16 cellular contexts compared by ENCODE assay signal in genomic region chr10:33047655-33048054, GRCh38.
A peak's percentile ranks its signal among the peaks of the same experiment; 100 is the strongest.
DNase-seq lines count a peak whose midpoint lies in the region; ATAC-seq and TF ChIP-seq lines count a peak whose summit lies in the region.
"Had no signal": no experiment of that assay in that cellular context is flagged by ENCODE, and none has a peak within 500 bp of the region (broad histone marks: within the 10 kb centered on the region; RNA-seq: fewer than 3 reads in every experiment).

No MANE protein-coding gene starts in this region.

- no peak for TF ChIP-seq POLR2A in esophagus squamous epithelium (IDR thresholded peaks at IDR 0.05)

- H3K4me3 ChIP-seq in CD4-positive, alpha-beta memory T cell (ENCODE audit: low read length in 2 of 2), result no peak overlapping the region
- H3K4me3 ChIP-seq in RWPE2 (ENCODE audit: severe bottlenecking) (no peak overlapping the region), fibroblast of mammary gland (ENCODE audit: control insufficient read depth, low read depth, low read length) (no peak overlapping the region), osteoblast (ENCODE audit: insufficient read depth, low read length) (no peak overlapping the region), esophagus squamous epithelium (no peak overlapping the region)

- DNase-seq in CD4-positive, alpha-beta memory T cell, result no peak
- no peak for DNase-seq in RWPE2 (ENCODE audit: low spot score)
- DNase-seq in fibroblast of mammary gland (ENCODE audit: low read depth), result peak; percentile 10
- DNase-seq in osteoblast (ENCODE audit: insufficient read length, low spot score, missing footprints), result no peak
- no peak for DNase-seq in mucosa of gallbladder (ENCODE audit: low spot score)
- no peak for DNase-seq in stimulated activated CD4-positive, alpha-beta T cell treated with anti-CD3 and anti-CD28 coated beads, Interleukin-15, amount 100 ng/mL, for 24 hours
- DNase-seq in esophagus squamous epithelium (lab: John Stamatoyannopoulos, UW), result no peak
- DNase-seq: CD8-positive, alpha-beta T cell; DMS79; KBM-7; NCI-H1436; NCI-H2029; NCI-H748 treated with DMSO at 0.1 percent for 48 hours; SW 1271 had no signal

- ATAC-seq in RWPE2 (ENCODE audit: low read depth), result no peak; the same call in 2 of the 3 replicates
- ATAC-seq in HG02981 (IDR thresholded peaks at IDR 0.05; ENCODE audit: unreplicated experiment), result no peak
- ATAC-seq: CD8-positive, alpha-beta T cell; HCT116 had no signal

- no peak overlapping the region for H3K4me2 ChIP-seq in osteoblast (ENCODE audit: insufficient read depth, low read length)

- peaks cover 0 to 2% of the 10 kb centered on the region in 2 donors for H3K36me3 Mint-ChIP-seq in CD4-positive, alpha-beta memory T cell
- H3K36me3 Mint-ChIP-seq: CD8-positive, alpha-beta T cell had no signal

- peak; percentile 14 for TF ChIP-seq CTCF in RWPE2 (IDR thresholded peaks at IDR 0.05; ENCODE audit: poor library complexity, severe bottlenecking)
- TF ChIP-seq CTCF in fibroblast of mammary gland (conservative IDR thresholded peaks at IDR 0.05; ENCODE audit: control insufficient read depth, insufficient read depth, low read depth, low read length), result no peak
- TF ChIP-seq CTCF in osteoblast (IDR thresholded peaks at IDR 0.05; ENCODE audit: extremely low read depth, low read depth, low read length), result peak; percentile 21
- TF ChIP-seq CTCF in esophagus squamous epithelium (IDR thresholded peaks at IDR 0.05), result no peak

- 90 to 100% methylated on average over 1 of the region's 1 CpG for WGBS in esophagus squamous epithelium, 2 donors

- CTCF ChIA-PET in CD4-positive, alpha-beta memory T cell (lab: Charles Lee; ENCODE audit: partially characterized antibody), result interaction anchor here (0.8 to 2.0 kb wide), 4 partner anchors 38 to 146 kb away, joined by 3 to 9 read pairs (median 4); no protein-coding TSS in a partner anchor

- H3K9me3 ChIP-seq in CD4-positive, alpha-beta memory T cell (ENCODE audit: control insufficient read depth in 1 of 2, low read length in 2 of 2), result no peaks in the 10 kb centered on the region
- H3K9me3 ChIP-seq in RWPE2 (ENCODE audit: severe bottlenecking), result no peaks in the 10 kb centered on the region
- no peaks in the 10 kb centered on the region for H3K9me3 ChIP-seq in osteoblast (ENCODE audit: low read depth, low read length)
- H3K9me3 ChIP-seq in esophagus squamous epithelium, result no peaks in the 10 kb centered on the region

- H3K36me3 ChIP-seq in CD4-positive, alpha-beta memory T cell (ENCODE audit: insufficient read depth, low read length), result no peaks in the 10 kb centered on the region
- H3K36me3 ChIP-seq in RWPE2 (ENCODE audit: low read depth), result no peaks in the 10 kb centered on the region
- H3K36me3 ChIP-seq in osteoblast (ENCODE audit: insufficient read depth, low read length), result no peaks in the 10 kb centered on the region
- H3K36me3 ChIP-seq in esophagus squamous epithelium, result no peaks in the 10 kb centered on the region

- peaks cover 23 to 67% (median 37%) of the 10 kb centered on the region in 4 donors for H3K4me1 Mint-ChIP-seq in CD4-positive, alpha-beta memory T cell

- no peak overlapping the region for H2AFZ ChIP-seq in osteoblast (ENCODE audit: low read length)

- no peaks in the 10 kb centered on the region for H3K27me3 Mint-ChIP-seq in CD4-positive, alpha-beta memory T cell

- H3K27ac ChIP-seq in CD4-positive, alpha-beta memory T cell (ENCODE audit: low read depth, low read length), result no peak overlapping the region
- H3K27ac ChIP-seq in RWPE2 (ENCODE audit: poor library complexity, severe bottlenecking), result no peak overlapping the region
- H3K27ac ChIP-seq in osteoblast (ENCODE audit: low read depth, low read length), result no peak overlapping the region
- no peak overlapping the region for H3K27ac ChIP-seq in esophagus squamous epithelium

- intact Hi-C loops in CD4-positive, alpha-beta memory T cell (cut with micrococcal nuclease), result no loop called here
- intact Hi-C loops in esophagus squamous epithelium (cut with DNase I), result no loop called here

- no peak overlapping the region for H3K4me3 Mint-ChIP-seq in CD4-positive, alpha-beta memory T cell
- H3K4me3 Mint-ChIP-seq: CD8-positive, alpha-beta T cell had no signal

- peaks cover 4% of the 10 kb centered on the region for H3K4me1 ChIP-seq in CD4-positive, alpha-beta memory T cell (ENCODE audit: insufficient read depth, low read length)
- H3K4me1 ChIP-seq in RWPE2 (ENCODE audit: insufficient read depth, poor library complexity, severe bottlenecking), result no peaks in the 10 kb centered on the region
- no peaks in the 10 kb centered on the region for H3K4me1 ChIP-seq in osteoblast (ENCODE audit: insufficient read depth, low read length)
- no peaks in the 10 kb centered on the region for H3K4me1 ChIP-seq in esophagus squamous epithelium

- no peaks in the 10 kb centered on the region for H3K79me2 ChIP-seq in osteoblast (ENCODE audit: insufficient read depth, low read length)

- H4K20me1 ChIP-seq in osteoblast (ENCODE audit: insufficient read depth, low read length), result no peaks in the 10 kb centered on the region

- H3K27ac Mint-ChIP-seq in CD4-positive, alpha-beta memory T cell, result peak overlapping the region in 4 of 7 donors; percentile 52 to 88 (median 75)
- H3K27ac Mint-ChIP-seq: CD8-positive, alpha-beta T cell had no signal

- H3K27me3 ChIP-seq in CD4-positive, alpha-beta memory T cell (ENCODE audit: insufficient read depth, low read length), result no peaks in the 10 kb centered on the region
- no peaks in the 10 kb centered on the region for H3K27me3 ChIP-seq in RWPE2 (ENCODE audit: insufficient read depth, poor library complexity, severe bottlenecking)
- H3K27me3 ChIP-seq in osteoblast (ENCODE audit: insufficient read depth, low read length), result no peaks in the 10 kb centered on the region
- no peaks in the 10 kb centered on the region for H3K27me3 ChIP-seq in esophagus squamous epithelium

- H3K9me3 Mint-ChIP-seq in CD4-positive, alpha-beta memory T cell, result peaks cover 0 to 7% (median 0%) of the 10 kb centered on the region in 8 donors
- H3K9me3 Mint-ChIP-seq: CD8-positive, alpha-beta T cell had no signal

- POLR2A ChIA-PET in CD4-positive, alpha-beta memory T cell (lab: Charles Lee; ENCODE audit: partially characterized antibody), result interaction anchor here (0.9 kb wide), 1 partner anchor 19 kb away, joined by 3 read pairs; no protein-coding TSS in a partner anchor

Comparison
In these comparisons a context has a peak if more than half of its experiments do, and no peak if none do; other contexts are left out.
1. CTCF ChIP-seq: peak in RWPE2 (single experiment) and osteoblast (single experiment); none in fibroblast of mammary gland (single experiment) and esophagus squamous epithelium (0 of 6).